In genomic region chr1:2251786-2252185, GRCh38 we compare ENCODE assay signal across 13 cellular contexts. TPM values are rescaled to one million over a fixed set of nuclear protein-coding genes. Genes with fewer than 3 reads are reported as not detected.
DNase-seq lines count a peak whose midpoint lies in the region; ATAC-seq and TF ChIP-seq lines count a peak whose summit lies in the region.
"Had no signal": no experiment of that assay in that cellular context is flagged by ENCODE, and none has a peak within 500 bp of the region (broad histone marks: within the 10 kb centered on the region; RNA-seq: fewer than 3 reads in every experiment).

No MANE protein-coding gene starts in this region.

- POLR2A ChIA-PET in MCF 10A (lab: Yijun Ruan, JAX): interaction anchor here (0.6 to 1.0 kb wide), 2 partner anchors 16 to 21 kb away, joined by 3 read pairs; no protein-coding TSS in a partner anchor

- H3K4me3 ChIP-seq in breast epithelium (peak overlapping the region in 1 of 3 donors; percentile 43), esophagus (ENCODE audit: low read depth in 1 of 2, low read length in 2 of 2) (peak overlapping the region in 1 of 2 donors; percentile 27)
- H3K4me3 ChIP-seq: lung, SK-N-MC, transverse colon had no signal

- no peaks in the 10 kb centered on the region for H3K27me3 ChIP-seq in breast epithelium
- H3K27me3 ChIP-seq in esophagus (ENCODE audit: control insufficient read depth in 1 of 2, insufficient read depth in 2 of 2, low read length in 2 of 2): no peaks in the 10 kb centered on the region
- H3K27me3 ChIP-seq: transverse colon had no signal

- H3K4me1 Mint-ChIP-seq in MCF 10A (ENCODE audit: insufficient read depth, unreplicated experiment): no peaks in the 10 kb centered on the region
- peaks cover 57% of the 10 kb centered on the region for H3K4me1 Mint-ChIP-seq in nephron progenitor cell

- H3K27me3 Mint-ChIP-seq in MCF 10A (ENCODE audit: insufficient read depth, unreplicated experiment): no peaks in the 10 kb centered on the region
- peaks cover 6% of the 10 kb centered on the region for H3K27me3 Mint-ChIP-seq in nephron progenitor cell (ENCODE audit: low read depth, poor library complexity)
- H3K27me3 Mint-ChIP-seq: activated CD4-positive, alpha-beta T cell treated with anti-CD3 and anti-CD28 coated beads, Interleukin-2, amount 10 ng/mL, durations not matched to agents 24 days and 14 days had no signal

- H3K27ac Mint-ChIP-seq in MCF 10A (ENCODE audit: low read depth, unreplicated experiment) (no peak overlapping the region), nephron progenitor cell (peak overlapping the region; percentile 72)

- TF ChIP-seq POLR2A in breast epithelium (IDR thresholded peaks at IDR 0.05): no peak

- BruUV-seq in MCF 10A (replicated peaks; lab: Mats Ljungman, UMichigan): no TSS peak

- TF ChIP-seq CTCF in breast epithelium (IDR thresholded peaks at IDR 0.05) (no peak), MCF 10A (IDR thresholded peaks at IDR 0.05; ENCODE audit: unreplicated experiment) (no peak), nephron progenitor cell (IDR thresholded peaks at IDR 0.05) (no peak)

- DNase-seq in breast epithelium (ENCODE audit: low spot score in 2 of 2) (peak; percentile 72 to 80), MCF 10A (ENCODE audit: unreplicated experiment) (no peak), nephron progenitor cell (no peak), SHP77 treated with DMSO at 0.1 percent for 48 hours (lab: John Stamatoyannopoulos, UW) (no peak), NCI-H510A (lab: John Stamatoyannopoulos, UW) (no peak), HCEC 1CT (no peak)
- DNase-seq: activated CD4-positive, alpha-beta T cell treated with anti-CD3 and anti-CD28 coated beads, Interleukin-2, amount 10 ng/mL, durations not matched to agents 24 days and 14 days; NCI-H82; transverse colon had no signal

- H3K36me3 Mint-ChIP-seq in MCF 10A (ENCODE audit: insufficient read depth, unreplicated experiment) (peaks cover 20% of the 10 kb centered on the region), nephron progenitor cell (ENCODE audit: low read depth) (peaks cover 4% of the 10 kb centered on the region)

- no peak for ATAC-seq in GM18868 (IDR thresholded peaks at IDR 0.05; ENCODE audit: unreplicated experiment)

- intact Hi-C loops in breast epithelium (cut with DNase I; ENCODE audit: low total_unique reads): no loop called here
- intact Hi-C loops in MCF 10A (cut with micrococcal nuclease): no loop called here

- H3K9me3 ChIP-seq in breast epithelium (no peaks in the 10 kb centered on the region), esophagus (ENCODE audit: control insufficient read depth in 2 of 2, insufficient read depth in 1 of 2, low read depth in 1 of 2, low read length in 1 of 2) (peaks cover 0 to 5% of the 10 kb centered on the region in 2 donors)

- H3K9me3 Mint-ChIP-seq in MCF 10A (ENCODE audit: unreplicated experiment) (no peaks in the 10 kb centered on the region), nephron progenitor cell (peaks cover 4% of the 10 kb centered on the region)

- WGBS in esophagus, 2 donors: 30 to 37% methylated on average over 17 of the region's 17 CpGs

- no peaks in the 10 kb centered on the region for H3K36me3 ChIP-seq in breast epithelium
- peaks cover 0 to 7% of the 10 kb centered on the region in 2 donors for H3K36me3 ChIP-seq in esophagus (ENCODE audit: control insufficient read depth in 2 of 2, insufficient read depth in 2 of 2, low read length in 1 of 2)
- H3K36me3 ChIP-seq: transverse colon had no signal

- H3K4me3 Mint-ChIP-seq in MCF 10A (ENCODE audit: unreplicated experiment): no peak overlapping the region
- H3K4me3 Mint-ChIP-seq in nephron progenitor cell: no peak overlapping the region
- H3K4me3 Mint-ChIP-seq: activated CD4-positive, alpha-beta T cell treated with anti-CD3 and anti-CD28 coated beads, Interleukin-2, amount 10 ng/mL, durations not matched to agents 24 days and 14 days had no signal

- peaks cover 39 to 55% of the 10 kb centered on the region in 2 donors for H3K4me1 ChIP-seq in breast epithelium
- peaks cover 30 to 74% of the 10 kb centered on the region in 2 donors for H3K4me1 ChIP-seq in esophagus (ENCODE audit: control insufficient read depth in 2 of 2, insufficient read depth in 2 of 2, low read length in 1 of 2)

- H3K27ac ChIP-seq in breast epithelium (peak overlapping the region; percentile 58 to 65), esophagus (ENCODE audit: low read depth in 2 of 2, low read length in 1 of 2) (peak overlapping the region; percentile 43 to 81)
- H3K27ac ChIP-seq: SK-N-MC, transverse colon had no signal

- CTCF ChIA-PET in MCF 10A (lab: Yijun Ruan, JAX): no interaction called here

RNA-seq across cellular contexts. Expression of gene SKI, which starts 23.7 kb away (rescaled TPM):
- 10 to 100 TPM; 22.1 to 33.8 (median 26.7) TPM for total RNA-seq in breast epithelium
- 42.7 and 53.7 TPM in 2 replicates for total RNA-seq in MCF 10A (2022)
- 10 to 100 TPM; 11.5 to 12.8 TPM for polyA plus RNA-seq in esophagus

RNA-seq across cellular contexts. Expression of gene FAAP20, which starts 57.2 kb away (rescaled TPM):
- total RNA-seq in breast epithelium (10 to 100 TPM; 28.6 to 33.1 (median 29.9) TPM), MCF 10A (2022) (75.9 and 88.8 TPM in 2 replicates)
- 10 to 100 TPM; 32.9 to 44.8 TPM for polyA plus RNA-seq in esophagus

Comparison
In these comparisons a context has a peak if more than half of its experiments do, and no peak if none do; other contexts are left out.
1. DNase-seq: peak in breast epithelium (2 of 2); none in MCF 10A (single experiment), nephron progenitor cell (single experiment), SHP77 treated with DMSO at 0.1 percent for 48 hours (single experiment), NCI-H510A (single experiment) and HCEC 1CT (single experiment).